ENCODE assay signal across 17 cellular contexts in the genomic region with DNA sequence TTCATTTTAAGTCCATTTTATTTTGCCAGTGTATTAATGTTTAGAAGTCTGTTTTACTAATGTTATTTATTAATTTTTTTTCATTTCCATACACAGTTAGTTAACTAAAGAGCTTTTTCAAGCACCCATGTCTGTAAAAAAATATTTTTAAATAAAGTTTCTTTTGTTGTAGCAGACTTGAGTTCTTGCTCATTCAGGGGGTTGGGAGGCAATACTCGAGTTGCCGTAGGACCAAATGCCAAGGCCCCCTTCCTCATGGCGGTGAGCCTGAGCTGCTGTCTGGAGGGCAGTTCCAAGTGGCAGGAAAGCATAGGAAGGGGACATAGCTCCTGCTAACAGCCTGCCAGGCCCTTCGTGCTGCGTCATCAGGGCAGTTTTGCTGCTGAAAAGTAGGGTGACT. TPM values are rescaled to one million over a fixed set of nuclear protein-coding genes. Genes with fewer than 3 reads are reported as not detected.
DNase-seq lines count a peak whose midpoint lies in the region; ATAC-seq and TF ChIP-seq lines count a peak whose summit lies in the region.
"Had no signal": no experiment of that assay in that cellular context is flagged by ENCODE, and none has a peak within 500 bp of the region (broad histone marks: within the 10 kb centered on the region; RNA-seq: fewer than 3 reads in every experiment).

No MANE protein-coding gene starts in this region.

- 50% methylated on average over 5 of the region's 5 CpGs for WGBS in right cardiac atrium
- 13 to 46% methylated on average over 3 of the region's 5 CpGs for WGBS in gastroesophageal sphincter (ENCODE audit: low coverage in 1 of 2), 2 donors

- H3K4me1 ChIP-seq in right cardiac atrium (ENCODE audit: control insufficient read depth, insufficient read depth, low read length) (no peaks in the 10 kb centered on the region), gastroesophageal sphincter (peaks cover 0 to 84% (median 0%) of the 10 kb centered on the region in 3 donors), subcutaneous abdominal adipose tissue (ENCODE audit: control insufficient read depth in 5 of 5, insufficient read depth in 5 of 5, low read length in 5 of 5) (peaks cover 11 to 78% (median 62%) of the 10 kb centered on the region in 5 donors)
- H3K4me1 ChIP-seq: Caco-2 had no signal

- H3K27me3 ChIP-seq in right cardiac atrium (ENCODE audit: control insufficient read depth, insufficient read depth) (no peaks in the 10 kb centered on the region), gastroesophageal sphincter (no peaks in the 10 kb centered on the region), subcutaneous abdominal adipose tissue (ENCODE audit: control insufficient read depth in 5 of 5, insufficient read depth in 4 of 5, low read length in 5 of 5) (no peaks in the 10 kb centered on the region)

- H3K36me3 ChIP-seq in gastroesophageal sphincter (peaks cover 0 to 66% of the 10 kb centered on the region in 2 donors), subcutaneous abdominal adipose tissue (ENCODE audit: control insufficient read depth in 5 of 5, insufficient read depth in 5 of 5, low read length in 5 of 5) (peaks cover 7 to 75% (median 69%) of the 10 kb centered on the region in 5 donors)

- no peak for TF ChIP-seq CTCF in gastroesophageal sphincter (IDR thresholded peaks at IDR 0.05)

- H3K9me3 ChIP-seq in right cardiac atrium (ENCODE audit: control insufficient read depth, low read length) (no peaks in the 10 kb centered on the region), gastroesophageal sphincter (no peaks in the 10 kb centered on the region), subcutaneous abdominal adipose tissue (ENCODE audit: control insufficient read depth in 5 of 5, low read length in 5 of 5) (no peaks in the 10 kb centered on the region)
- H3K9me3 ChIP-seq: Caco-2 had no signal

- H3K9ac ChIP-seq in subcutaneous abdominal adipose tissue (ENCODE audit: low read length in 5 of 5) = no peak overlapping the region

- TF ChIP-seq EP300 in gastroesophageal sphincter (IDR thresholded peaks at IDR 0.05) = no peak

- intact Hi-C loops in right cardiac atrium (cut with DNase I) (no loop called here), left ventricle myocardium superior (cut with micrococcal nuclease) (no loop called here)

- H3K4me3 ChIP-seq in right cardiac atrium (ENCODE audit: low read length) (no peak overlapping the region), gastroesophageal sphincter (no peak overlapping the region), subcutaneous abdominal adipose tissue (ENCODE audit: low read depth in 1 of 5, low read length in 5 of 5) (no peak overlapping the region)

- H3K27ac ChIP-seq in right cardiac atrium (ENCODE audit: low read length) (peak overlapping the region; percentile 53), gastroesophageal sphincter (peak overlapping the region; percentile 45 to 99 (median 88)), subcutaneous abdominal adipose tissue (ENCODE audit: low read depth, low read length) (peak overlapping the region; percentile 85)

- TF ChIP-seq POLR2A in gastroesophageal sphincter (IDR thresholded peaks at IDR 0.05) = no peak

- ATAC-seq in right cardiac atrium (no peak), left ventricle myocardium superior (no peak), gastroesophageal sphincter (no peak), GM21619 (IDR thresholded peaks at IDR 0.05; ENCODE audit: unreplicated experiment) (no peak), GM18867 (IDR thresholded peaks at IDR 0.05; ENCODE audit: unreplicated experiment) (no peak)

- DNase-seq in right cardiac atrium (no peak), left ventricle myocardium superior (no peak), GM19240 (ENCODE audit: insufficient read length, low spot score) (no peak), hippocampal formation (lab: John Stamatoyannopoulos, UW) (no peak)
- DNase-seq: C1 segment of cervical spinal cord, Caco-2, KG1, NCI-H1694, NCI-H2107, NCI-H226 had no signal

RNA-seq across cellular contexts. Expression of a gene that starts 9.0 kb away (rescaled TPM):
- total RNA-seq in right cardiac atrium (100 to 1,000 TPM in 2 of 4 donors, 10 to 100 TPM in 2; 95.1 to 127 (median 104) TPM), left ventricle myocardium superior (44.7 TPM), gastroesophageal sphincter (1,000 to 10,000 TPM in 3 of 4 donors, 100 to 1,000 TPM in 1; 702 to 1,904 (median 1,177) TPM)
- 97.2 TPM for polyA plus RNA-seq in right cardiac atrium

RNA-seq across cellular contexts. Expression of a gene that starts 26.4 kb away (rescaled TPM):
- total RNA-seq in right cardiac atrium (10 to 100 TPM; 12.7 to 19.6 (median 15.2) TPM), left ventricle myocardium superior (13.2 TPM), gastroesophageal sphincter (10 to 100 TPM; 13.0 to 39.6 (median 17.1) TPM)
- 9.7 TPM for polyA plus RNA-seq in right cardiac atrium

RNA-seq across cellular contexts. Expression of a gene that starts 32.7 kb away (rescaled TPM):
- 10 to 100 TPM; 21.4 to 31.0 (median 24.1) TPM for total RNA-seq in right cardiac atrium
- polyA plus RNA-seq in right cardiac atrium = 27.1 TPM
- total RNA-seq in left ventricle myocardium superior = 14.4 TPM
- total RNA-seq in gastroesophageal sphincter = 10 to 100 TPM; 44.3 to 52.1 (median 45.6) TPM
- total RNA-seq: MCF 10A, OCI-LY7 had no signal

RNA-seq across cellular contexts. Expression of a gene that starts 38.5 kb away (rescaled TPM):
- total RNA-seq in right cardiac atrium (under 1 TPM in 1 of 4 donors, not detected in 3; 0.06 TPM), left ventricle myocardium superior (not detected), gastroesophageal sphincter (under 1 TPM in 1 of 4 donors, not detected in 3; 0.15 TPM)
- polyA plus RNA-seq in right cardiac atrium = 0.02 TPM
- total RNA-seq: Caco-2, MCF 10A, OCI-LY7, RPMI7951 had no signal

Comparison
In these comparisons a context has a peak if more than half of its experiments do, and no peak if none do; other contexts are left out.
1. RNA of a gene that starts 9.0 kb away (total RNA-seq): 702 to 1,904 TPM in gastroesophageal sphincter; 95.1 to 127 TPM in right cardiac atrium and 44.7 TPM in left ventricle myocardium superior (single experiment); every median in the first group is over 4 times any median in the second.
2. Peak in every context shown above with its lines, with median percentiles within 50 percentile points of each other: H3K27ac ChIP-seq.